In the genomic region with DNA sequence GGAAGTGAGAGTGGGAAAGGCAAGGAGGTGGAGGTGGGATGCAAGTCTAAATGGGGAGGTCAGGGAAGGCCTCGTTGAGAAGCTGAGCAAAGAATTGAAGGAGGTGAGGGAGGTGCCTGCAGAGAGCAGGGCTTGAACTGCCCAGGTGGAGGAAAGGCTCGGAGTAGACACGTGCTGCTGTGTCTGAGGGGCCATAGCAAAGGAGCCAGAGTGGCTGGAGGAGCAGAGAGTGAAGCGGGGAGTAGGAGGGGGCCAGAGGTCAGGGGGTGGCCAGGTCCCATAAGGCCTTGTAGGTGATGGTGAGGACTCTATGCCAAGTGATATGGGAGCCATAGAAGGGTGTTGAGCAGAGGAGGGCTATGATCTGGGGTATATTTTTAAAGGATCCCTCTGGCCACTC, we compare ENCODE assay signal across 30 cellular contexts.
"Had no signal": no experiment of that assay in that cellular context is flagged by ENCODE, and none has a peak within 500 bp of the region (broad histone marks: within the 10 kb centered on the region; RNA-seq: fewer than 3 reads in every experiment).

No MANE protein-coding gene starts in this region.

- H3K4me3 ChIP-seq: adrenal gland, body of pancreas, coronary artery, dorsolateral prefrontal cortex, gastrocnemius medialis, heart left ventricle had no signal

- H3K27me3 ChIP-seq: adrenal gland, body of pancreas, dorsolateral prefrontal cortex, foreskin keratinocyte, heart left ventricle had no signal

- H3K4me1 Mint-ChIP-seq: activated CD4-positive, alpha-beta memory T cell treated with anti-CD3 and anti-CD28 coated beads, Interleukin-2, amount 10 ng/mL, durations not matched to agents 7 days and 5 days; activated naive CD4-positive, alpha-beta T cell treated with anti-CD3 and anti-CD28 coated beads, Interleukin-2, amount 50 U/mL, for 24 hours; activated naive CD8-positive, alpha-beta T cell treated with anti-CD3 and anti-CD28 coated beads for 36 hours; activated naive CD8-positive, alpha-beta T cell treated with anti-CD3 and anti-CD28 coated beads, Interleukin-2, amount 50 U/mL, for 24 hours; endodermal cell had no signal

- H3K27ac ChIP-seq: adrenal gland, coronary artery, dorsolateral prefrontal cortex, foreskin keratinocyte, gastrocnemius medialis, heart left ventricle had no signal

- H3K27ac Mint-ChIP-seq: activated CD4-positive, alpha-beta memory T cell treated with anti-CD3 and anti-CD28 coated beads, Interleukin-2, amount 10 ng/mL, durations not matched to agents 7 days and 5 days; activated CD4-positive, alpha-beta T cell treated with anti-CD3 and anti-CD28 coated beads for 36 hours; activated CD4-positive, alpha-beta T cell treated with anti-CD3 and anti-CD28 coated beads, Interleukin-2, amount 10 ng/mL, durations not matched to agents 7 days and 5 days; activated naive CD4-positive, alpha-beta T cell treated with anti-CD3 and anti-CD28 coated beads for 36 hours; activated naive CD4-positive, alpha-beta T cell treated with anti-CD3 and anti-CD28 coated beads, Interleukin-2, amount 50 U/mL, for 24 hours; activated naive CD8-positive, alpha-beta T cell treated with anti-CD3 and anti-CD28 coated beads for 36 hours; activated naive CD8-positive, alpha-beta T cell treated with anti-CD3 and anti-CD28 coated beads, Interleukin-2, amount 50 U/mL, for 24 hours; activated T-helper 1 cell treated with anti-CD3 and anti-CD28 coated beads, Interleukin-12 subunit alpha, Interleukin-12 subunit beta, Interleukin-2, Interleukin-4 antibody, amounts not matched to agents 30 ng/mL and 10 ng/mL and 1 ng/mL, durations not matched to agents 14 hours and 24 hours and 36 hours; activated T-helper 2 cell treated with anti-CD3 and anti-CD28 coated beads, Interferon-gamma antibody, Interleukin-2, Interleukin-4, amounts not matched to agents 10 μg/mL and 5 μg/mL and 100 μg/mL, durations not matched to agents 14 hours and 24 hours and 36 hours; dendritic cell treated with granulocyte-macrophage colony-stimulating factor and Interleukin-4, amounts not matched to agents 40 ng/mL and 50 ng/mL, for 4 days; endodermal cell had no signal

- H3K27me3 Mint-ChIP-seq: activated naive CD4-positive, alpha-beta T cell treated with anti-CD3 and anti-CD28 coated beads, Interleukin-2, amount 50 U/mL, for 24 hours; activated naive CD8-positive, alpha-beta T cell treated with anti-CD3 and anti-CD28 coated beads for 36 hours had no signal

- DNase-seq: activated CD4-positive, alpha-beta memory T cell treated with anti-CD3 and anti-CD28 coated beads, Interleukin-2, amount 10 ng/mL, durations not matched to agents 7 days and 5 days; activated CD4-positive, alpha-beta T cell treated with anti-CD3 and anti-CD28 coated beads for 36 hours; activated CD4-positive, alpha-beta T cell treated with anti-CD3 and anti-CD28 coated beads, Interleukin-2, amount 10 ng/mL, durations not matched to agents 7 days and 5 days; activated CD4-positive, alpha-beta T cell treated with anti-CD3 and anti-CD28 coated beads, Interleukin-2, amount 50 U/mL, for 4 hours; activated CD4-positive, CD25-positive, alpha-beta regulatory T cell; activated CD4-positive, CD25-positive, alpha-beta regulatory T cell treated with anti-CD3 and anti-CD28 coated beads, Interleukin-2, amount 50 U/mL, for 72 hours; activated effector memory CD4-positive, alpha-beta T cell treated with anti-CD3 and anti-CD28 coated beads, Interleukin-2, amount 50 U/mL, for 16 hours; activated naive CD4-positive, alpha-beta T cell treated with anti-CD3 and anti-CD28 coated beads for 36 hours; activated naive CD8-positive, alpha-beta T cell treated with anti-CD3 and anti-CD28 coated beads for 36 hours; activated naive CD8-positive, alpha-beta T cell treated with anti-CD3 and anti-CD28 coated beads, Interleukin-2, amount 50 U/mL, for 24 hours; activated T-cell treated with anti-CD3 and anti-CD28 coated beads, Interleukin-2, amount 50 U/mL, for 1 hour; activated T-cell treated with anti-CD3 and anti-CD28 coated beads, Interleukin-2, amount 50 U/mL, for 48 hours; adrenal gland; amygdala; aorta; body of pancreas; central memory CD4-positive, alpha-beta T cell; dorsolateral prefrontal cortex; effector memory CD4-positive, alpha-beta T cell; endodermal cell; foreskin keratinocyte; gastrocnemius medialis; glutamatergic neuron; heart left ventricle; T-helper 2 cell had no signal

- H3K36me3 Mint-ChIP-seq: activated naive CD4-positive, alpha-beta T cell treated with anti-CD3 and anti-CD28 coated beads, Interleukin-2, amount 50 U/mL, for 24 hours; activated naive CD8-positive, alpha-beta T cell treated with anti-CD3 and anti-CD28 coated beads for 36 hours had no signal

- H3K36me3 ChIP-seq: adrenal gland, gastrocnemius medialis, heart left ventricle had no signal

- H3K9me3 Mint-ChIP-seq: activated CD4-positive, alpha-beta T cell treated with anti-CD3 and anti-CD28 coated beads, Interleukin-2, amount 10 ng/mL, durations not matched to agents 7 days and 5 days; activated naive CD4-positive, alpha-beta T cell treated with anti-CD3 and anti-CD28 coated beads for 36 hours; activated naive CD4-positive, alpha-beta T cell treated with anti-CD3 and anti-CD28 coated beads, Interleukin-2, amount 50 U/mL, for 24 hours; activated naive CD8-positive, alpha-beta T cell treated with anti-CD3 and anti-CD28 coated beads for 36 hours; activated naive CD8-positive, alpha-beta T cell treated with anti-CD3 and anti-CD28 coated beads, Interleukin-2, amount 50 U/mL, for 24 hours; activated T-helper 1 cell treated with anti-CD3 and anti-CD28 coated beads, Interleukin-12 subunit alpha, Interleukin-12 subunit beta, Interleukin-2, Interleukin-4 antibody, amounts not matched to agents 30 ng/mL and 10 ng/mL and 1 ng/mL, durations not matched to agents 14 hours and 24 hours and 36 hours; activated T-helper 2 cell treated with anti-CD3 and anti-CD28 coated beads, Interferon-gamma antibody, Interleukin-2, Interleukin-4, amounts not matched to agents 10 μg/mL and 5 μg/mL and 100 μg/mL, durations not matched to agents 14 hours and 24 hours and 36 hours; dendritic cell treated with granulocyte-macrophage colony-stimulating factor and Interleukin-4, amounts not matched to agents 40 ng/mL and 50 ng/mL, for 4 days; endodermal cell had no signal

- H3K4me3 Mint-ChIP-seq: activated CD4-positive, alpha-beta memory T cell treated with anti-CD3 and anti-CD28 coated beads, Interleukin-2, amount 10 ng/mL, durations not matched to agents 7 days and 5 days; activated CD4-positive, alpha-beta T cell treated with anti-CD3 and anti-CD28 coated beads for 36 hours; activated CD4-positive, alpha-beta T cell treated with anti-CD3 and anti-CD28 coated beads, Interleukin-2, amount 10 ng/mL, durations not matched to agents 7 days and 5 days; activated naive CD4-positive, alpha-beta T cell treated with anti-CD3 and anti-CD28 coated beads for 36 hours; activated naive CD4-positive, alpha-beta T cell treated with anti-CD3 and anti-CD28 coated beads, Interleukin-2, amount 50 U/mL, for 24 hours; activated naive CD8-positive, alpha-beta T cell treated with anti-CD3 and anti-CD28 coated beads for 36 hours; activated naive CD8-positive, alpha-beta T cell treated with anti-CD3 and anti-CD28 coated beads, Interleukin-2, amount 50 U/mL, for 24 hours; activated T-helper 1 cell treated with anti-CD3 and anti-CD28 coated beads, Interleukin-12 subunit alpha, Interleukin-12 subunit beta, Interleukin-2, Interleukin-4 antibody, amounts not matched to agents 30 ng/mL and 10 ng/mL and 1 ng/mL, durations not matched to agents 14 hours and 24 hours and 36 hours; dendritic cell treated with granulocyte-macrophage colony-stimulating factor and Interleukin-4, amounts not matched to agents 40 ng/mL and 50 ng/mL, for 4 days; endodermal cell had no signal

- H3K9me3 ChIP-seq: adrenal gland, body of pancreas, gastrocnemius medialis, heart left ventricle had no signal

- H3K4me1 ChIP-seq: adrenal gland, body of pancreas had no signal
